ENCODE assay signal across 16 cellular contexts in genomic region chr6:120202878-120203277, GRCh38.
A peak's percentile ranks its signal among the peaks of the same experiment; 100 is the strongest.
DNase-seq lines count a peak whose midpoint lies in the region; ATAC-seq and TF ChIP-seq lines count a peak whose summit lies in the region.
"Had no signal": no experiment of that assay in that cellular context is flagged by ENCODE, and none has a peak within 500 bp of the region (broad histone marks: within the 10 kb centered on the region; RNA-seq: fewer than 3 reads in every experiment).

No MANE protein-coding gene starts in this region.

- no peak overlapping the region for H3K4me3 ChIP-seq in epithelial cell of esophagus (ENCODE audit: low read length)
- H3K4me3 ChIP-seq: BLaER1, HAP-1 had no signal

- peak; percentile 74 for ATAC-seq in HG03354 (IDR thresholded peaks at IDR 0.05; ENCODE audit: poor library complexity, severe bottlenecking, unreplicated experiment)
- ATAC-seq in left ventricle myocardium superior, result no peak
- ATAC-seq: CD8-positive, alpha-beta T cell had no signal

- intact Hi-C loops in left ventricle myocardium superior (cut with micrococcal nuclease), result no loop called here

- DNase-seq in NCI-H526 treated with DMSO at 0.1 percent for 48 hours (lab: John Stamatoyannopoulos, UW), result peak; percentile 74
- peak; percentile 66 for DNase-seq in epithelial cell of esophagus (ENCODE audit: low read depth)
- peak; percentile 12 for DNase-seq in kidney tubule cell (ENCODE audit: low spot score)
- no peak for DNase-seq in 8988T
- no peak for DNase-seq in left ventricle myocardium superior
- DNase-seq in activated T-cell treated with anti-CD3 and anti-CD28 coated beads, Interleukin-2, amount 50 U/mL, for 1 hour, result no peak
- DNase-seq: Caco-2; CD4-positive, CD25-positive, alpha-beta regulatory T cell; CD8-positive, alpha-beta T cell; DMS153; DND-41; GOT3; HFFc6 had no signal

- no peak for TF ChIP-seq CTCF in epithelial cell of esophagus (IDR thresholded peaks at IDR 0.05; ENCODE audit: insufficient read depth, low read depth, low read length, missing control alignments)

Comparison
In these comparisons a context has a peak if more than half of its experiments do, and no peak if none do; other contexts are left out.
1. DNase-seq: peak in NCI-H526 treated with DMSO at 0.1 percent for 48 hours (single experiment), epithelial cell of esophagus (single experiment) and kidney tubule cell (single experiment); none in 8988T (single experiment), left ventricle myocardium superior (single experiment) and activated T-cell treated with anti-CD3 and anti-CD28 coated beads, Interleukin-2, amount 50 U/mL, for 1 hour (single experiment).